Comparison of ENCODE assay signal across 9 cellular contexts in genomic region chr7:115475774-115476407, GRCh38.
DNase-seq lines count a peak whose midpoint lies in the region; ATAC-seq and TF ChIP-seq lines count a peak whose summit lies in the region.
"Had no signal": no experiment of that assay in that cellular context is flagged by ENCODE, and none has a peak within 500 bp of the region (broad histone marks: within the 10 kb centered on the region; RNA-seq: fewer than 3 reads in every experiment).

No MANE protein-coding gene starts in this region.

- H3K4me1 ChIP-seq in left lung: no peaks in the 10 kb centered on the region

- no peak for TF ChIP-seq CTCF in left lung (IDR thresholded peaks at IDR 0.05)

- in situ Hi-C loops in KBM-7 (cut with MboI; ENCODE audit: low pct_unique_long_range_greater_than_20kb, low sequenced_read_pairs): no loop called here

- peak; percentile 4 for DNase-seq in SIG-M5 treated with dmso at 0.1 percent for 504 hours (lab: John Stamatoyannopoulos, UW; ENCODE audit: unreplicated experiment)
- DNase-seq in SIG-M5 (lab: John Stamatoyannopoulos, UW): no peak
- DNase-seq in NCI-H1105 (lab: John Stamatoyannopoulos, UW): peak; percentile 6
- DNase-seq in effector memory CD8-positive, alpha-beta T cell: no peak
- DNase-seq in retina: peak; percentile 77
- no peak for DNase-seq in KBM-7
- DNase-seq in left lung: no peak
- no peak for DNase-seq in activated T-cell treated with anti-CD3 and anti-CD28 coated beads, Interleukin-2, amount 50 U/mL, for 24 hours
- DNase-seq: activated naive CD8-positive, alpha-beta T cell treated with anti-CD3 and anti-CD28 coated beads, Interleukin-2, amount 50 U/mL, for 24 hours had no signal

- peak; percentile 72 for ATAC-seq in effector memory CD8-positive, alpha-beta T cell (replicated peaks)
- ATAC-seq in left lung: no peak
- ATAC-seq: activated naive CD8-positive, alpha-beta T cell treated with anti-CD3 and anti-CD28 coated beads, Interleukin-2, amount 50 U/mL, for 24 hours had no signal

- no peak overlapping the region for H3K27ac ChIP-seq in left lung

- H3K27me3 ChIP-seq in left lung: peaks cover 12 to 32% of the 10 kb centered on the region in 2 donors

- intact Hi-C loops in left lung (cut with DNase I): no loop called here

- H3K9me3 ChIP-seq in left lung: no peaks in the 10 kb centered on the region

- H3K4me3 ChIP-seq in left lung: no peak overlapping the region

- H3K36me3 ChIP-seq in left lung: no peaks in the 10 kb centered on the region

- H3K36me3 Mint-ChIP-seq in effector memory CD8-positive, alpha-beta T cell (ENCODE audit: insufficient read depth): peaks cover 2% of the 10 kb centered on the region
- no peaks in the 10 kb centered on the region for H3K36me3 Mint-ChIP-seq in activated T-cell treated with anti-CD3 and anti-CD28 coated beads, Interleukin-2, amount 50 U/mL, for 24 hours (ENCODE audit: low read depth)

- no peak overlapping the region for H3K4me3 Mint-ChIP-seq in effector memory CD8-positive, alpha-beta T cell
- no peak overlapping the region for H3K4me3 Mint-ChIP-seq in activated T-cell treated with anti-CD3 and anti-CD28 coated beads, Interleukin-2, amount 50 U/mL, for 24 hours

- no peak overlapping the region for H3K27ac Mint-ChIP-seq in effector memory CD8-positive, alpha-beta T cell
- no peak overlapping the region for H3K27ac Mint-ChIP-seq in activated T-cell treated with anti-CD3 and anti-CD28 coated beads, Interleukin-2, amount 50 U/mL, for 24 hours
- H3K27ac Mint-ChIP-seq: activated naive CD8-positive, alpha-beta T cell treated with anti-CD3 and anti-CD28 coated beads, Interleukin-2, amount 50 U/mL, for 24 hours had no signal

- H3K4me1 Mint-ChIP-seq in effector memory CD8-positive, alpha-beta T cell (ENCODE audit: low read depth in 2 of 2): peaks cover 7 to 10% of the 10 kb centered on the region in 2 donors
- peaks cover 11% of the 10 kb centered on the region for H3K4me1 Mint-ChIP-seq in activated T-cell treated with anti-CD3 and anti-CD28 coated beads, Interleukin-2, amount 50 U/mL, for 24 hours (ENCODE audit: low read depth)

- H3K27me3 Mint-ChIP-seq in effector memory CD8-positive, alpha-beta T cell: peaks cover 26 to 28% of the 10 kb centered on the region in 2 donors
- H3K27me3 Mint-ChIP-seq in activated T-cell treated with anti-CD3 and anti-CD28 coated beads, Interleukin-2, amount 50 U/mL, for 24 hours: peaks cover 41% of the 10 kb centered on the region

- no peaks in the 10 kb centered on the region for H3K9me3 Mint-ChIP-seq in effector memory CD8-positive, alpha-beta T cell
- no peaks in the 10 kb centered on the region for H3K9me3 Mint-ChIP-seq in activated T-cell treated with anti-CD3 and anti-CD28 coated beads, Interleukin-2, amount 50 U/mL, for 24 hours
- H3K9me3 Mint-ChIP-seq: activated naive CD8-positive, alpha-beta T cell treated with anti-CD3 and anti-CD28 coated beads, Interleukin-2, amount 50 U/mL, for 24 hours had no signal

Comparison
In these comparisons a context has a peak if more than half of its experiments do, and no peak if none do; other contexts are left out.
1. DNase-seq: peak in SIG-M5 treated with dmso at 0.1 percent for 504 hours (single experiment), NCI-H1105 (single experiment) and retina (single experiment); none in SIG-M5 (single experiment), effector memory CD8-positive, alpha-beta T cell (0 of 3), KBM-7 (single experiment), left lung (0 of 2) and activated T-cell treated with anti-CD3 and anti-CD28 coated beads, Interleukin-2, amount 50 U/mL, for 24 hours (single experiment).